In the genomic region with DNA sequence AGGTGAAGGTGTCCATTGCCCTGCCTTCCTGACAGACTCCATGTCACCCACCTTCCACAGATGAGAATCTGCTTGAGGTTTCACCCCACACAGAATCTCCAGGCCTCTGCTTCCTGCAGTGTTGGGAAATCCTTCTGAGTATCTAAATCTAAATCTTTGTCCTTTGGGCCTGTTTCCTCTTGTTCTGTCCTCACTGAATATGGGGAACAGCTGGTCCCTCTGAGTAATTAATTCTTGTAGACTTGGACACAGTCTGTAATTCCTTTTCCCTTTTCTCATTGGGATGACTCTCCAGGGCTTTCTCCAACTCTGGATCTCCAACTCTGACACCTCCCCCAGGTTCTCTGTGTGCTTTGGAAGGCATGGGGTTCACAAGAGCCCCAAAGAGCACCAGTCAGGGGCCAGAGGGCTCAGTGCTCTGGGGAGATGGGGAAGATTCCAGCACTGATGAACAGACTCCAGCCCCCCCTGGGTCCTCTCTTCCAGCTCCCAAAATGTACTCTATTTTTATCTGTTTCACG, we compare ENCODE assay signal across 13 cellular contexts. TPM values are rescaled to one million over a fixed set of nuclear protein-coding genes. Genes with fewer than 3 reads are reported as not detected.
A peak's percentile ranks its signal among the peaks of the same experiment; 100 is the strongest.
DNase-seq lines count a peak whose midpoint lies in the region; ATAC-seq and TF ChIP-seq lines count a peak whose summit lies in the region.
"Had no signal": no experiment of that assay in that cellular context is flagged by ENCODE, and none has a peak within 500 bp of the region (broad histone marks: within the 10 kb centered on the region; RNA-seq: fewer than 3 reads in every experiment).

No MANE protein-coding gene starts in this region.

- peak; percentile 41 for DNase-seq in SK-N-SH
- no peak for DNase-seq in esophagus squamous epithelium (lab: John Stamatoyannopoulos, UW)
- peak; percentile 70 for DNase-seq in myocyte (ENCODE audit: low read depth)
- no peak for DNase-seq in vagina (ENCODE audit: extremely low spot score in 2 of 2)
- no peak for DNase-seq in cortex of kidney (lab: John Stamatoyannopoulos, UW)
- no peak for DNase-seq in activated CD4-positive, alpha-beta memory T cell treated with anti-CD3 and anti-CD28 coated beads for 36 hours
- DNase-seq: foreskin melanocyte, KBM-7, nephron progenitor cell, T-helper 9 cell had no signal

- H3K27me3 Mint-ChIP-seq in activated CD4-positive, alpha-beta memory T cell treated with anti-CD3 and anti-CD28 coated beads for 36 hours = peaks cover 21% of the 10 kb centered on the region

- no peaks in the 10 kb centered on the region for H3K9me2 ChIP-seq in SK-N-SH

- H3K9me3 ChIP-seq in SK-N-SH (no peaks in the 10 kb centered on the region), esophagus squamous epithelium (no peaks in the 10 kb centered on the region), vagina (no peaks in the 10 kb centered on the region)

- H3K27ac ChIP-seq in SK-N-SH (ENCODE audit: low read depth in 2 of 2, low read length in 1 of 2) (peak overlapping the region in 1 of 2 experiments; percentile 25; a peak in 2 of 4 replicates), esophagus squamous epithelium (peak overlapping the region; percentile 26 to 95 (median 88)), vagina (peak overlapping the region; percentile 95)

- H3K9ac ChIP-seq in SK-N-SH = no peak overlapping the region

- CTCF ChIA-PET in SK-N-SH (lab: Yijun Ruan, JAX) = interaction anchor here (0.8 to 3.9 kb wide), 12 partner anchors 8 to 120 kb away, joined by 3 to 30 read pairs (median 4); no protein-coding TSS in a partner anchor
- CTCF ChIA-PET in activated CD4-positive, alpha-beta memory T cell treated with anti-CD3 and anti-CD28 coated beads for 36 hours (lab: Charles Lee) = interaction anchor here (2.2 kb wide), 1 partner anchor 18 kb away, joined by 5 read pairs; no protein-coding TSS in a partner anchor

- POLR2A ChIA-PET in SK-N-SH (lab: Yijun Ruan, JAX) = no interaction called here
- POLR2A ChIA-PET in activated CD4-positive, alpha-beta memory T cell treated with anti-CD3 and anti-CD28 coated beads for 36 hours (lab: Charles Lee) = no interaction called here

- intact Hi-C loops in esophagus squamous epithelium (cut with DNase I) = no loop called here
- intact Hi-C loops in vagina (cut with DNase I) = no loop called here
- intact Hi-C loops in activated CD4-positive, alpha-beta memory T cell treated with anti-CD3 and anti-CD28 coated beads for 36 hours (cut with micrococcal nuclease) = no loop called here

- no peak overlapping the region for H3K4me3 Mint-ChIP-seq in activated CD4-positive, alpha-beta memory T cell treated with anti-CD3 and anti-CD28 coated beads for 36 hours
- H3K4me3 Mint-ChIP-seq: activated T-helper 17 cell treated with anti-CD3 and anti-CD28 coated beads, Interleukin-2, amount 50 U/mL, for 72 hours; nephron progenitor cell had no signal

- no peak overlapping the region for H3K27ac Mint-ChIP-seq in activated CD4-positive, alpha-beta memory T cell treated with anti-CD3 and anti-CD28 coated beads for 36 hours
- H3K27ac Mint-ChIP-seq: activated T-helper 17 cell treated with anti-CD3 and anti-CD28 coated beads, Interleukin-2, amount 50 U/mL, for 72 hours; nephron progenitor cell had no signal

- H3K9me3 Mint-ChIP-seq in activated CD4-positive, alpha-beta memory T cell treated with anti-CD3 and anti-CD28 coated beads for 36 hours = no peaks in the 10 kb centered on the region
- H3K9me3 Mint-ChIP-seq: activated T-helper 17 cell treated with anti-CD3 and anti-CD28 coated beads, Interleukin-2, amount 50 U/mL, for 72 hours had no signal

- H3K36me3 Mint-ChIP-seq in activated CD4-positive, alpha-beta memory T cell treated with anti-CD3 and anti-CD28 coated beads for 36 hours = no peaks in the 10 kb centered on the region

- no peaks in the 10 kb centered on the region for H3K79me2 ChIP-seq in SK-N-SH (ENCODE audit: insufficient read depth)

- H3K36me3 ChIP-seq in SK-N-SH (replicated peaks in 1 of 2; ENCODE audit: control insufficient read depth in 1 of 2, insufficient read depth in 2 of 2, low read length in 1 of 2) = no peaks in the 10 kb centered on the region
- no peaks in the 10 kb centered on the region for H3K36me3 ChIP-seq in esophagus squamous epithelium
- no peaks in the 10 kb centered on the region for H3K36me3 ChIP-seq in vagina

- 65% methylated on average over 1 of the region's 1 CpG for WGBS in SK-N-SH (ENCODE audit: low lambda C conversion rate)
- 63 to 83% methylated on average over 1 of the region's 1 CpG for WGBS in esophagus squamous epithelium, 2 donors

- H3K4me1 ChIP-seq in SK-N-SH (ENCODE audit: control insufficient read depth in 1 of 2, insufficient read depth in 2 of 2, low read depth in 1 of 2, low read length in 1 of 2) (peaks cover 0 to 20% of the 10 kb centered on the region in 2 experiments; a peak in 1 of 4 replicates), esophagus squamous epithelium (peaks cover 13 to 42% (median 17%) of the 10 kb centered on the region in 3 donors), vagina (peaks cover 48% of the 10 kb centered on the region)

- no peak overlapping the region for H3K4me3 ChIP-seq in SK-N-SH (ENCODE audit: low read depth in 2 of 2, low read length in 1 of 2)
- peak overlapping the region in 1 of 4 donors; percentile 35 for H3K4me3 ChIP-seq in esophagus squamous epithelium
- peak overlapping the region in 1 of 2 donors; percentile 66 for H3K4me3 ChIP-seq in vagina

- TF ChIP-seq EP300 in SK-N-SH (IDR thresholded peaks at IDR 0.05; ENCODE audit: borderline replicate concordance in 1 of 2, low read depth in 1 of 2, low read length in 1 of 2) = no peak

- ATAC-seq in SK-N-SH treated with all-trans-retinoic acid at 6 μM for 48 hours = no peak
- ATAC-seq in GM19324 (IDR thresholded peaks at IDR 0.05; ENCODE audit: low FRiP score, unreplicated experiment) = no peak
- ATAC-seq: activated T-helper 17 cell treated with anti-CD3 and anti-CD28 coated beads, Interleukin-2, amount 50 U/mL, for 72 hours had no signal

- no peak overlapping the region for H2AFZ ChIP-seq in SK-N-SH (ENCODE audit: low read depth)

- TF ChIP-seq RAD21 in SK-N-SH (IDR thresholded peaks at IDR 0.05; ENCODE audit: low read length) = no peak

- no peaks in the 10 kb centered on the region for H3F3A ChIP-seq in SK-N-SH (replicated peaks; ENCODE audit: insufficient read depth)

- no peaks in the 10 kb centered on the region for H3K27me3 ChIP-seq in SK-N-SH (ENCODE audit: insufficient read depth)
- H3K27me3 ChIP-seq in esophagus squamous epithelium = peaks cover 0 to 34% (median 4%) of the 10 kb centered on the region in 4 donors
- H3K27me3 ChIP-seq in vagina = no peaks in the 10 kb centered on the region

- no peaks in the 10 kb centered on the region for H4K20me1 ChIP-seq in SK-N-SH (ENCODE audit: insufficient read depth)

- H3K4me1 Mint-ChIP-seq in activated CD4-positive, alpha-beta memory T cell treated with anti-CD3 and anti-CD28 coated beads for 36 hours (ENCODE audit: low read depth) = no peaks in the 10 kb centered on the region
- H3K4me1 Mint-ChIP-seq: activated T-helper 17 cell treated with anti-CD3 and anti-CD28 coated beads, Interleukin-2, amount 50 U/mL, for 72 hours had no signal

- no peak for TF ChIP-seq POLR2A in esophagus squamous epithelium (IDR thresholded peaks at IDR 0.05)
- TF ChIP-seq POLR2A in vagina (IDR thresholded peaks at IDR 0.05) = no peak

- H3K4me2 ChIP-seq in SK-N-SH = no peak overlapping the region

- TF ChIP-seq CTCF in SK-N-SH (IDR thresholded peaks at IDR 0.05) (no peak), esophagus squamous epithelium (IDR thresholded peaks at IDR 0.05) (no peak), vagina (IDR thresholded peaks at IDR 0.05) (no peak)

TF ChIP-seq in SK-N-SH, 30 proteins besides CTCF, POLR2A, EP300 and RAD21 (continues in another document):
- TF ChIP-seq RCOR1 (IDR thresholded peaks at IDR 0.05; ENCODE audit: low read length) = no peak
- no peak for TF ChIP-seq RFX5 (IDR thresholded peaks at IDR 0.05; ENCODE audit: low read length)
- no peak for TF ChIP-seq NRF1 (IDR thresholded peaks at IDR 0.05; ENCODE audit: low read depth, low read length)

TF ChIP-seq in SK-N-SH treated with all-trans-retinoic acid at 6 μM for 48 hours, 23 proteins besides CTCF, POLR2A, EP300 and RAD21 (continues in another document):
- TF ChIP-seq ZNF565 (CRISPR knock-in tag; conservative IDR thresholded peaks at IDR 0.05; ENCODE audit: low read depth) (no peak), GLIS3 (CRISPR knock-in tag; IDR thresholded peaks at IDR 0.05) (no peak), BACH2 (CRISPR knock-in tag; IDR thresholded peaks at IDR 0.05; ENCODE audit: borderline replicate concordance) (no peak), ARNTL (CRISPR knock-in tag; IDR thresholded peaks at IDR 0.05; ENCODE audit: borderline replicate concordance, low read depth) (no peak), SNAI2 (CRISPR knock-in tag; IDR thresholded peaks at IDR 0.05) (no peak), ISL1 (CRISPR knock-in tag; IDR thresholded peaks at IDR 0.05) (no peak)

RNA-seq across cellular contexts. Expression of gene ACVRL1, which starts 2.3 kb away (rescaled TPM):
- polyA plus RNA-seq in SK-N-SH (2012; rRNA removed) = 0.07 and 0.08 TPM in 2 replicates
- 0.05 and 0.07 TPM in 2 replicates for polyA plus RNA-seq in SK-N-SH (2012; cell fraction: cytosol; rRNA removed)
- polyA plus RNA-seq in SK-N-SH (2012; cell fraction: nucleus; rRNA removed) = 0.11 and 0.54 TPM in 2 replicates
- total RNA-seq in esophagus squamous epithelium (10 to 100 TPM in 3 of 4 donors, 1 to 10 TPM in 1; 2.0 to 71.3 (median 14.5) TPM), myocyte (0.52 and 0.78 TPM in 2 replicates), vagina (115 TPM)
- 0.58 TPM for polyA plus RNA-seq in myocyte (2012)
- total RNA-seq in activated CD4-positive, alpha-beta memory T cell treated with anti-CD3 and anti-CD28 coated beads for 36 hours = not detected
- total RNA-seq: activated T-helper 17 cell treated with anti-CD3 and anti-CD28 coated beads, Interleukin-2, amount 50 U/mL, for 72 hours had no signal

RNA-seq across cellular contexts. Expression of gene ANKRD33, which starts 17.1 kb away (rescaled TPM):
- polyA plus RNA-seq in SK-N-SH (2012; rRNA removed) = not detected in 2 replicates
- polyA plus RNA-seq in SK-N-SH (2012; cell fraction: cytosol; rRNA removed) = not detected in 2 replicates
- 0.11 and 0.13 TPM in 2 replicates for polyA plus RNA-seq in SK-N-SH (2012; cell fraction: nucleus; rRNA removed)
- total RNA-seq in esophagus squamous epithelium (under 1 TPM in 1 of 4 donors, not detected in 3; 0.70 TPM), myocyte (not detected in 2 replicates), vagina (not detected)
- polyA plus RNA-seq in myocyte (2012) = not detected
- total RNA-seq in activated CD4-positive, alpha-beta memory T cell treated with anti-CD3 and anti-CD28 coated beads for 36 hours = not detected
- total RNA-seq: activated T-helper 17 cell treated with anti-CD3 and anti-CD28 coated beads, Interleukin-2, amount 50 U/mL, for 72 hours had no signal

RNA-seq across cellular contexts. Expression of gene ACVR1B, which starts 46.5 kb away (rescaled TPM):
- 12.1 and 13.5 TPM in 2 replicates for polyA plus RNA-seq in SK-N-SH (2012; rRNA removed)
- 8.3 and 10.4 TPM in 2 replicates for polyA plus RNA-seq in SK-N-SH (2012; cell fraction: cytosol; rRNA removed)
- 11.1 and 12.7 TPM in 2 replicates for polyA plus RNA-seq in SK-N-SH (2012; cell fraction: nucleus; rRNA removed)
- total RNA-seq in esophagus squamous epithelium (10 to 100 TPM; 11.4 to 31.7 (median 16.8) TPM), myocyte (8.1 and 9.6 TPM in 2 replicates), vagina (23.6 TPM)
- 14.2 TPM for polyA plus RNA-seq in myocyte (2012)
- total RNA-seq in activated CD4-positive, alpha-beta memory T cell treated with anti-CD3 and anti-CD28 coated beads for 36 hours = 1 to 10 TPM; 8.0 to 8.3 TPM

RNA-seq across cellular contexts. Expression of gene FIGNL2, which starts 56.5 kb away (rescaled TPM):
- polyA plus RNA-seq in SK-N-SH (2012; rRNA removed) = 0.05 and 0.08 TPM in 2 replicates
- polyA plus RNA-seq in SK-N-SH (2012; cell fraction: cytosol; rRNA removed) = 0.03 and 0.05 TPM in 2 replicates
- 0.46 and 0.58 TPM in 2 replicates for polyA plus RNA-seq in SK-N-SH (2012; cell fraction: nucleus; rRNA removed)
- total RNA-seq in esophagus squamous epithelium (under 1 TPM in 3 of 4 donors, not detected in 1; 0.18 to 0.38 (median 0.19) TPM), myocyte (0.11 and 0.36 TPM in 2 replicates), vagina (not detected)
- 0.26 TPM for polyA plus RNA-seq in myocyte (2012)
- under 1 TPM; 0.29 to 0.31 TPM for total RNA-seq in activated CD4-positive, alpha-beta memory T cell treated with anti-CD3 and anti-CD28 coated beads for 36 hours

Comparison
In these comparisons a context has a peak if more than half of its experiments do, and no peak if none do; other contexts are left out.
1. DNase-seq: peak in SK-N-SH (single experiment) and myocyte (single experiment); none in esophagus squamous epithelium (single experiment), vagina (0 of 2), cortex of kidney (single experiment) and activated CD4-positive, alpha-beta memory T cell treated with anti-CD3 and anti-CD28 coated beads for 36 hours (single experiment).